ENCODE assay signal across 23 cellular contexts in the genomic region with DNA sequence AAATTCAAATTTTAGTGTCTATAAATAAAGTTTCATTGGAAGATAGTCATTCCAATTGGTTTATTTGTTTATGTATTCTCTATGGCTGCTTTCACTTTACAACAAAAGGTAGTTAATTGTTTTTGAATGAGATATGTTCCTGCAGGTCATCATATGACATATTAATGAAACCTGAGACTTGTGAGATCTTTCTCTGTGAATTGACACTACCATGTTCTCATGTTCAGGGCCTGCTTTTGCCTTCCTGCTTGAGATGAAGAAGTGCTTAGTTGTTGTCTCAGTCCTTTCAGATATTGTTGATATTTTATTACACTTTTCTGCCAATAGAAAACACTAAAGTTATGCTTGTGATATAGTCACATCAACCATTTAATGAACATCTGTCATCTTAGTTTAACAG.
DNase-seq lines count a peak whose midpoint lies in the region; ATAC-seq and TF ChIP-seq lines count a peak whose summit lies in the region.
"Had no signal": no experiment of that assay in that cellular context is flagged by ENCODE, and none has a peak within 500 bp of the region (broad histone marks: within the 10 kb centered on the region; RNA-seq: fewer than 3 reads in every experiment).

No MANE protein-coding gene starts in this region.

- POLR2A ChIA-PET in activated CD4-positive, alpha-beta T cell treated with anti-CD3 and anti-CD28 coated beads, Interleukin-2, amount 10 ng/mL, durations not matched to agents 7 days and 5 days (lab: Charles Lee) = no interaction called here
- POLR2A ChIA-PET in Caco-2 (lab: Charles Lee) = no interaction called here

- H3K27me3 Mint-ChIP-seq in activated CD4-positive, alpha-beta T cell treated with anti-CD3 and anti-CD28 coated beads, Interleukin-2, amount 10 ng/mL, durations not matched to agents 7 days and 5 days = no peaks in the 10 kb centered on the region
- no peaks in the 10 kb centered on the region for H3K27me3 Mint-ChIP-seq in stimulated activated naive B cell treated with anti-CD40 and anti-IgM and Interleukin-4, amounts not matched to agents 10 μg/mL and 1 μg/mL and 100 μg/mL, for 72 hours
- no peaks in the 10 kb centered on the region for H3K27me3 Mint-ChIP-seq in Caco-2 (ENCODE audit: insufficient read depth, unreplicated experiment)
- H3K27me3 Mint-ChIP-seq: dendritic cell treated with granulocyte-macrophage colony-stimulating factor and Interleukin-4, amounts not matched to agents 40 ng/mL and 50 ng/mL, for 4 days; stimulated activated naive CD8-positive, alpha-beta T cell treated with anti-CD3 and anti-CD28 coated beads, Interleukin-15, Interleukin-2, amounts not matched to agents 100 ng/mL and 50 ng/mL, for 24 hours had no signal

- no peak for TF ChIP-seq CTCF in fibroblast of pulmonary artery (IDR thresholded peaks at IDR 0.05; ENCODE audit: low read length, missing control alignments)
- no peak for TF ChIP-seq CTCF in suprapubic skin (IDR thresholded peaks at IDR 0.05)
- no peak for TF ChIP-seq CTCF in testis (IDR thresholded peaks at IDR 0.05)
- TF ChIP-seq CTCF in Caco-2 (IDR thresholded peaks at IDR 0.05; ENCODE audit: insufficient read depth in 1 of 2, low read depth in 1 of 2, low read length in 1 of 2, severe bottlenecking in 1 of 2, unreplicated experiment in 1 of 2) = no peak

- H3K4me1 Mint-ChIP-seq in activated CD4-positive, alpha-beta T cell treated with anti-CD3 and anti-CD28 coated beads, Interleukin-2, amount 10 ng/mL, durations not matched to agents 7 days and 5 days = peaks cover 16% of the 10 kb centered on the region
- peaks cover 22 to 40% of the 10 kb centered on the region in 2 donors for H3K4me1 Mint-ChIP-seq in stimulated activated naive B cell treated with anti-CD40 and anti-IgM and Interleukin-4, amounts not matched to agents 10 μg/mL and 1 μg/mL and 100 μg/mL, for 72 hours
- peaks cover 18% of the 10 kb centered on the region for H3K4me1 Mint-ChIP-seq in Caco-2 (ENCODE audit: low read depth, unreplicated experiment)

- TF ChIP-seq EP300 in suprapubic skin (IDR thresholded peaks at IDR 0.05) = no peak

- H3K4me1 ChIP-seq in suprapubic skin (peaks cover 7% of the 10 kb centered on the region), testis (peaks cover 11% of the 10 kb centered on the region), Caco-2 (peaks cover 21% of the 10 kb centered on the region)

- H3K36me3 Mint-ChIP-seq in activated CD4-positive, alpha-beta T cell treated with anti-CD3 and anti-CD28 coated beads, Interleukin-2, amount 10 ng/mL, durations not matched to agents 7 days and 5 days (ENCODE audit: low read depth) = peaks cover 15% of the 10 kb centered on the region
- H3K36me3 Mint-ChIP-seq in stimulated activated naive B cell treated with anti-CD40 and anti-IgM and Interleukin-4, amounts not matched to agents 10 μg/mL and 1 μg/mL and 100 μg/mL, for 72 hours = peaks cover 3 to 5% of the 10 kb centered on the region in 2 donors
- peaks cover 29% of the 10 kb centered on the region for H3K36me3 Mint-ChIP-seq in Caco-2 (ENCODE audit: insufficient read depth, unreplicated experiment)

- H3K27me3 ChIP-seq in suprapubic skin (no peaks in the 10 kb centered on the region), testis (no peaks in the 10 kb centered on the region), Caco-2 (replicated peaks; ENCODE audit: control insufficient read depth, insufficient read depth, low read length) (no peaks in the 10 kb centered on the region)
- H3K27me3 ChIP-seq: MG63, neutrophil had no signal

- intact Hi-C loops in testis (cut with DNase I; ENCODE audit: low total_unique reads) = no loop called here
- intact Hi-C loops in Caco-2 (cut with micrococcal nuclease; ENCODE audit: unreplicated experiment) = loop anchor here (10.0 kb wide), 1 partner anchor 203 kb away; no protein-coding TSS in a partner anchor

- BruUV-seq in Caco-2 (replicated peaks; lab: Mats Ljungman, UMichigan) = no TSS peak

- H3K4me3 ChIP-seq in fibroblast of pulmonary artery (replicated peaks; ENCODE audit: low read depth, low read length) = no peak overlapping the region
- H3K4me3 ChIP-seq in suprapubic skin = no peak overlapping the region
- H3K4me3 ChIP-seq in testis = no peak overlapping the region
- no peak overlapping the region for H3K4me3 ChIP-seq in Caco-2 (ENCODE audit: low read depth, low read length)
- H3K4me3 ChIP-seq: A549, MG63 had no signal

- H3K27ac Mint-ChIP-seq in activated CD4-positive, alpha-beta T cell treated with anti-CD3 and anti-CD28 coated beads, Interleukin-2, amount 10 ng/mL, durations not matched to agents 7 days and 5 days = peak overlapping the region; percentile 60
- H3K27ac Mint-ChIP-seq in stimulated activated naive B cell treated with anti-CD40 and anti-IgM and Interleukin-4, amounts not matched to agents 10 μg/mL and 1 μg/mL and 100 μg/mL, for 72 hours = peak overlapping the region; percentile 56
- no peak overlapping the region for H3K27ac Mint-ChIP-seq in Caco-2 (ENCODE audit: unreplicated experiment)
- H3K27ac Mint-ChIP-seq: dendritic cell treated with granulocyte-macrophage colony-stimulating factor and Interleukin-4, amounts not matched to agents 40 ng/mL and 50 ng/mL, for 4 days; stimulated activated naive CD8-positive, alpha-beta T cell treated with anti-CD3 and anti-CD28 coated beads, Interleukin-15, Interleukin-2, amounts not matched to agents 100 ng/mL and 50 ng/mL, for 24 hours had no signal

- no peak for TF ChIP-seq POLR2A in suprapubic skin (IDR thresholded peaks at IDR 0.05)
- TF ChIP-seq POLR2A in testis (IDR thresholded peaks at IDR 0.05) = no peak

- no peaks in the 10 kb centered on the region for H3K9me3 ChIP-seq in suprapubic skin
- no peaks in the 10 kb centered on the region for H3K9me3 ChIP-seq in testis
- H3K9me3 ChIP-seq in Caco-2 = no peaks in the 10 kb centered on the region
- H3K9me3 ChIP-seq: A549, MG63, neutrophil had no signal

- ATAC-seq in stimulated activated naive B cell treated with anti-CD40 and anti-IgM and Interleukin-4, amounts not matched to agents 10 μg/mL and 1 μg/mL and 100 μg/mL, for 72 hours (replicated peaks) = no peak
- ATAC-seq: A549, Panc1, right cardiac atrium, SK-N-SH treated with all-trans-retinoic acid at 6 μM for 48 hours had no signal

- CTCF ChIA-PET in activated CD4-positive, alpha-beta T cell treated with anti-CD3 and anti-CD28 coated beads, Interleukin-2, amount 10 ng/mL, durations not matched to agents 7 days and 5 days (lab: Charles Lee) = interaction anchor here (1.1 kb wide), 1 partner anchor 11 kb away, joined by 4 read pairs; no protein-coding TSS in a partner anchor
- CTCF ChIA-PET in Caco-2 (lab: Charles Lee) = no interaction called here

- no peaks in the 10 kb centered on the region for H3K9me3 Mint-ChIP-seq in activated CD4-positive, alpha-beta T cell treated with anti-CD3 and anti-CD28 coated beads, Interleukin-2, amount 10 ng/mL, durations not matched to agents 7 days and 5 days
- H3K9me3 Mint-ChIP-seq in stimulated activated naive B cell treated with anti-CD40 and anti-IgM and Interleukin-4, amounts not matched to agents 10 μg/mL and 1 μg/mL and 100 μg/mL, for 72 hours = peaks cover 1 to 4% of the 10 kb centered on the region in 2 donors
- H3K9me3 Mint-ChIP-seq in Caco-2 (ENCODE audit: unreplicated experiment) = no peaks in the 10 kb centered on the region
- H3K9me3 Mint-ChIP-seq: CD14-positive monocyte; dendritic cell treated with granulocyte-macrophage colony-stimulating factor and Interleukin-4, amounts not matched to agents 40 ng/mL and 50 ng/mL, for 4 days; stimulated activated naive CD8-positive, alpha-beta T cell treated with anti-CD3 and anti-CD28 coated beads, Interleukin-15, Interleukin-2, amounts not matched to agents 100 ng/mL and 50 ng/mL, for 24 hours had no signal

- DNase-seq in activated CD4-positive, alpha-beta T cell treated with anti-CD3 and anti-CD28 coated beads, Interleukin-2, amount 10 ng/mL, durations not matched to agents 7 days and 5 days = no peak
- DNase-seq in activated CD4-positive, alpha-beta T cell treated with anti-CD3 and anti-CD28 coated beads for 48 hours = no peak
- peak; percentile 5 for DNase-seq in NCI-H748 treated with DMSO at 0.1 percent for 48 hours (lab: John Stamatoyannopoulos, UW)
- DNase-seq in fibroblast of pulmonary artery (ENCODE audit: low read depth) = peak; percentile 21
- no peak for DNase-seq in stimulated activated naive B cell treated with anti-CD40 and anti-IgM and Interleukin-4, amounts not matched to agents 10 μg/mL and 1 μg/mL and 100 μg/mL, for 72 hours
- no peak for DNase-seq in suprapubic skin (ENCODE audit: low spot score in 2 of 2)
- no peak for DNase-seq in testis
- DNase-seq in Caco-2 = no peak
- DNase-seq: activated CD4-positive, alpha-beta T cell treated with anti-CD3 and anti-CD28 coated beads, Interleukin-2, amount 50 U/mL, for 4 hours; activated naive CD4-positive, alpha-beta T cell treated with Interleukin-2 at 50 U/mL for 16 hours; activated T-cell treated with anti-CD3 and anti-CD28 coated beads for 4 hours; MG63; midbrain; NCI-H187 treated with DMSO at 0.1 percent for 48 hours; NCI-H82; right cardiac atrium had no signal

- H3K4me3 Mint-ChIP-seq in activated CD4-positive, alpha-beta T cell treated with anti-CD3 and anti-CD28 coated beads, Interleukin-2, amount 10 ng/mL, durations not matched to agents 7 days and 5 days = no peak overlapping the region
- H3K4me3 Mint-ChIP-seq in stimulated activated naive B cell treated with anti-CD40 and anti-IgM and Interleukin-4, amounts not matched to agents 10 μg/mL and 1 μg/mL and 100 μg/mL, for 72 hours = no peak overlapping the region
- H3K4me3 Mint-ChIP-seq in Caco-2 (ENCODE audit: unreplicated experiment) = no peak overlapping the region
- H3K4me3 Mint-ChIP-seq: CD14-positive monocyte; dendritic cell treated with granulocyte-macrophage colony-stimulating factor and Interleukin-4, amounts not matched to agents 40 ng/mL and 50 ng/mL, for 4 days; stimulated activated naive CD8-positive, alpha-beta T cell treated with anti-CD3 and anti-CD28 coated beads, Interleukin-15, Interleukin-2, amounts not matched to agents 100 ng/mL and 50 ng/mL, for 24 hours had no signal

- H3K27ac ChIP-seq in suprapubic skin = no peak overlapping the region
- no peak overlapping the region for H3K27ac ChIP-seq in testis
- H3K27ac ChIP-seq: neutrophil had no signal

- H3K36me3 ChIP-seq in suprapubic skin (no peaks in the 10 kb centered on the region), testis (ENCODE audit: low read depth, missing control alignments) (no peaks in the 10 kb centered on the region), Caco-2 (ENCODE audit: control insufficient read depth, insufficient read depth, low read length) (no peaks in the 10 kb centered on the region)
- H3K36me3 ChIP-seq: MG63 had no signal

Comparison
In these comparisons a context has a peak if more than half of its experiments do, and no peak if none do; other contexts are left out.
1. DNase-seq: peak in NCI-H748 treated with DMSO at 0.1 percent for 48 hours (single experiment) and fibroblast of pulmonary artery (single experiment); none in activated CD4-positive, alpha-beta T cell treated with anti-CD3 and anti-CD28 coated beads, Interleukin-2, amount 10 ng/mL, durations not matched to agents 7 days and 5 days (single experiment), activated CD4-positive, alpha-beta T cell treated with anti-CD3 and anti-CD28 coated beads for 48 hours (single experiment), stimulated activated naive B cell treated with anti-CD40 and anti-IgM and Interleukin-4, amounts not matched to agents 10 μg/mL and 1 μg/mL and 100 μg/mL, for 72 hours (single experiment), suprapubic skin (0 of 2), testis (single experiment) and Caco-2 (0 of 2).